10 cellular contexts compared by ENCODE assay signal in the genomic region with DNA sequence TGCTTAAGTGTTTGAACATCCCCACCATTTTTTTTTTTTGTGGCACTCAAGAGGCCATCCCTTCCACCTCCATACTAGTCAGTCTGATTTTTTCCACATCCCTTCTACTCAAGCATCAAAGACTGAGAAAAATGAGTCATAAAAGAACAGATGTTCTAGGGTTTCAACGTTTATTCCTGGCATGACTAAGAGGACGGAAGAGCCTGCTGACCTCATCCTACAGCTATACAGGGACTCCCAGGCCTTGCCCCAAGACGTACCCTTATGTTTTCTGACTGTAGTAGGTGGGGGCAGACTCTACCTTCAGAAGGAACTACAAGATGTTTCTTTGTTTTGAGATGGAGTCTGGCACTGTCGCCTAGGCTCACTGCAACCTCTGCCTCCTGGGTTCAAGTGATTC. TPM values are rescaled to one million over a fixed set of nuclear protein-coding genes. Genes with fewer than 3 reads are reported as not detected.
DNase-seq lines count a peak whose midpoint lies in the region; ATAC-seq and TF ChIP-seq lines count a peak whose summit lies in the region.
"Had no signal": no experiment of that assay in that cellular context is flagged by ENCODE, and none has a peak within 500 bp of the region (broad histone marks: within the 10 kb centered on the region; RNA-seq: fewer than 3 reads in every experiment).

No MANE protein-coding gene starts in this region.

- H3K4me3 ChIP-seq in GM12864 (ENCODE audit: low read depth, low read length): no peak overlapping the region
- H3K4me3 ChIP-seq: adrenal gland had no signal

- ATAC-seq in HG03460 (IDR thresholded peaks at IDR 0.05; ENCODE audit: unreplicated experiment) (no peak), HG02763 (IDR thresholded peaks at IDR 0.05; ENCODE audit: unreplicated experiment) (no peak)

- no peak for TF ChIP-seq CTCF in GM12864 (IDR thresholded peaks at IDR 0.05; ENCODE audit: low read depth, low read length, missing control alignments)

- peak; percentile 97 for DNase-seq in A172 (ENCODE audit: low spot score)
- DNase-seq in GM12864 (ENCODE audit: low read depth): peak; percentile 54
- peak; percentile 10 for DNase-seq in NOMO-1 treated with dmso at 0.1 percent for 144 hours (lab: John Stamatoyannopoulos, UW; ENCODE audit: unreplicated experiment)
- DNase-seq in epidermal melanocyte (ENCODE audit: insufficient read length, low spot score): peak; percentile 75
- no peak for DNase-seq in occipital lobe (lab: John Stamatoyannopoulos, UW)
- DNase-seq in NCI-H1092 treated with DMSO at 0.1 percent for 48 hours (lab: John Stamatoyannopoulos, UW): no peak
- DNase-seq: NCI-H187 had no signal

RNA-seq across cellular contexts. Expression of gene ITPKA, which starts 3.3 kb away (rescaled TPM):
- 15.5 and 17.3 TPM in 2 replicates for total RNA-seq in A172 (2014; rRNA removed; shearing (Covaris generic))
- total RNA-seq in occipital lobe: 0.31 TPM

RNA-seq across cellular contexts. Expression of gene LTK, which starts 23.3 kb away (rescaled TPM):
- 4.3 and 5.2 TPM in 2 replicates for total RNA-seq in A172 (2014; rRNA removed; shearing (Covaris generic))
- not detected for total RNA-seq in occipital lobe

RNA-seq across cellular contexts. Expression of gene RPAP1, which starts 53.7 kb away (rescaled TPM):
- 15.4 and 23.6 TPM in 2 replicates for total RNA-seq in A172 (2014; rRNA removed; shearing (Covaris generic))
- 10.1 TPM for total RNA-seq in occipital lobe

Comparison
In these comparisons a context has a peak if more than half of its experiments do, and no peak if none do; other contexts are left out.
1. DNase-seq: peak in A172 (single experiment), GM12864 (single experiment), NOMO-1 treated with dmso at 0.1 percent for 144 hours (single experiment) and epidermal melanocyte (single experiment); none in occipital lobe (single experiment) and NCI-H1092 treated with DMSO at 0.1 percent for 48 hours (single experiment).
2. RNA of gene ITPKA, which starts 3.3 kb away (total RNA-seq): 15.5 to 17.3 TPM in A172; 0.31 TPM in occipital lobe (single experiment); every median in the first group is over 10 times any median in the second.